ENCODE assay signal across 25 cellular contexts in the genomic region with DNA sequence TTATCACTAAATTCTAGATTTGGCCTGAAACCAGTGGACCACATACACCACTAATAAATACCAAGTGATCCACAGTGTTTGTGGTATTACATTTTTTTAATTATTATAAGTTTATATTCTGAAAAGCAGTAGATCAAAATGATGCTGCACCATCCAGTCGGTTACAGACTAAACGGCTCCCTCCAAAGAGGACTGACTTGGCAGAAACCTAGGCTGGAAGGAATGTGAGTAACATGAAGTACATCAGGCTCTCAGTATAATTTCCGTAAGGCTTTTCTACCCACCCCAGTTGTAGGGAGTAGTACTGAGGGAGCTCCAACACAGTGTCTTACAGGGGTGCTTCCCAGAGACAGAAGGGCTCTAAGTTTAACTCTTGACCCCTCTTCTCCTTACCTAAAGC.
"Had no signal": no experiment of that assay in that cellular context is flagged by ENCODE, and none has a peak within 500 bp of the region (broad histone marks: within the 10 kb centered on the region; RNA-seq: fewer than 3 reads in every experiment).

No MANE protein-coding gene starts in this region.

- H3K4me1 ChIP-seq: colonic mucosa, esophagus squamous epithelium, parathyroid adenoma, uterus had no signal

- H3K9me3 Mint-ChIP-seq: activated naive CD4-positive, alpha-beta T cell treated with anti-CD3 and anti-CD28 coated beads for 36 hours; activated naive CD8-positive, alpha-beta T cell treated with anti-CD3 and anti-CD28 coated beads, Interleukin-2, amount 10 ng/mL, durations not matched to agents 7 days and 5 days; activated T-cell treated with anti-CD3 and anti-CD28 coated beads, Interleukin-2, amount 50 U/mL, for 72 hours; central memory CD8-positive, alpha-beta T cell; endodermal cell; nephron progenitor cell; stimulated activated naive CD8-positive, alpha-beta T cell treated with anti-CD3 and anti-CD28 coated beads, Interleukin-15, amount 100 ng/mL, for 72 hours; T-cell; T-helper 2 cell treated with Interferon-gamma antibody and Interleukin-4, amounts not matched to agents 5 μg/mL and 100 μg/mL, for 36 hours had no signal

- H3K27me3 Mint-ChIP-seq: activated naive CD8-positive, alpha-beta T cell treated with anti-CD3 and anti-CD28 coated beads, Interleukin-2, amount 10 ng/mL, durations not matched to agents 7 days and 5 days; central memory CD8-positive, alpha-beta T cell; stimulated activated naive CD8-positive, alpha-beta T cell treated with anti-CD3 and anti-CD28 coated beads, Interleukin-15, amount 100 ng/mL, for 72 hours; T-cell had no signal

- H3K9me3 ChIP-seq: breast epithelium, colonic mucosa, esophagus squamous epithelium, lower lobe of right lung, mucosa of descending colon, transverse colon, uterus had no signal

- H3K27me3 ChIP-seq: breast epithelium, colonic mucosa, esophagus squamous epithelium, transverse colon, uterus had no signal

- H3K27ac ChIP-seq: breast epithelium, colonic mucosa, esophagus squamous epithelium, lower lobe of right lung, parathyroid adenoma, transverse colon, uterus had no signal

- H3K4me3 ChIP-seq: breast epithelium, colonic mucosa, esophagus squamous epithelium, lower lobe of right lung, mucosa of descending colon, transverse colon, uterus had no signal

- H3K4me3 Mint-ChIP-seq: activated naive CD4-positive, alpha-beta T cell treated with anti-CD3 and anti-CD28 coated beads for 36 hours; activated naive CD8-positive, alpha-beta T cell treated with anti-CD3 and anti-CD28 coated beads, Interleukin-2, amount 10 ng/mL, durations not matched to agents 7 days and 5 days; activated T-cell treated with anti-CD3 and anti-CD28 coated beads, Interleukin-2, amount 50 U/mL, for 72 hours; central memory CD8-positive, alpha-beta T cell; endodermal cell; nephron progenitor cell; stimulated activated naive CD8-positive, alpha-beta T cell treated with anti-CD3 and anti-CD28 coated beads, Interleukin-15, amount 100 ng/mL, for 72 hours; T-cell; T-helper 2 cell treated with Interferon-gamma antibody and Interleukin-4, amounts not matched to agents 5 μg/mL and 100 μg/mL, for 36 hours had no signal

- DNase-seq: activated CD4-positive, alpha-beta T cell treated with anti-CD3 and anti-CD28 coated beads for 1 hour; activated effector memory CD4-positive, alpha-beta T cell treated with Interleukin-2 at 50 U/mL for 16 hours; activated naive CD4-positive, alpha-beta T cell treated with anti-CD3 and anti-CD28 coated beads for 36 hours; activated naive CD8-positive, alpha-beta T cell treated with anti-CD3 and anti-CD28 coated beads, Interleukin-2, amount 10 ng/mL, durations not matched to agents 7 days and 5 days; activated T-cell treated with anti-CD3 and anti-CD28 coated beads, Interleukin-2, amount 50 U/mL, for 72 hours; amniotic stem cell; colonic mucosa; endodermal cell; esophagus squamous epithelium; hypothalamus; left cardiac atrium; lower lobe of right lung; mesendoderm; mucosa of descending colon; nephron progenitor cell; right cardiac atrium; stimulated activated CD4-positive, alpha-beta T cell treated with anti-CD3 and anti-CD28 coated beads, Interleukin-12 subunit alpha, Interleukin-12 subunit beta, amount 100 ng/mL, for 4 hours; stimulated activated naive CD8-positive, alpha-beta T cell treated with anti-CD3 and anti-CD28 coated beads, Interleukin-15, amount 100 ng/mL, for 72 hours; T-cell; transverse colon; uterus had no signal

- H3K4me1 Mint-ChIP-seq: central memory CD8-positive, alpha-beta T cell; endodermal cell; nephron progenitor cell had no signal

- H3K36me3 ChIP-seq: colonic mucosa, uterus had no signal

- H3K27ac Mint-ChIP-seq: activated naive CD4-positive, alpha-beta T cell treated with anti-CD3 and anti-CD28 coated beads for 36 hours; activated naive CD8-positive, alpha-beta T cell treated with anti-CD3 and anti-CD28 coated beads, Interleukin-2, amount 10 ng/mL, durations not matched to agents 7 days and 5 days; activated T-cell treated with anti-CD3 and anti-CD28 coated beads, Interleukin-2, amount 50 U/mL, for 72 hours; endodermal cell; stimulated activated naive CD8-positive, alpha-beta T cell treated with anti-CD3 and anti-CD28 coated beads, Interleukin-15, amount 100 ng/mL, for 72 hours; T-helper 2 cell treated with Interferon-gamma antibody and Interleukin-4, amounts not matched to agents 5 μg/mL and 100 μg/mL, for 36 hours had no signal
